In the genomic region with DNA sequence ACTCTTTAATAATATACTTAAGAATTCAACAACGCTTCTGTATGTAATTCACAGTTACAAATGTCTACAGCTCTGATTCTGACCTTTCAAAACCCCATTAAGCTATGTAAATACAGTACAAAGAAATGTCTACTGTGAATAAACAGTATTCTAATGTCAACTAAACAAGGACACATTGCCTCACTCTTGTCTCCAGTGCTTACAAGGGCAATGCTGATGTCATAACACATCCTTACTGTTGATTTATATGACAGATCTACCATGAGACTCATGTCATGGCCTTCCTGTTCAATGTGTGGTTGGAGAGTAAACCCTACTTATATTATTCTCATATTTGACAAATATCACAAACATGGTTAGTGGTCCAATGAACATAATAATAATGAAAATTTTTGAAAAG, we compare ENCODE assay signal across 19 cellular contexts.
DNase-seq lines count a peak whose midpoint lies in the region; TF ChIP-seq lines count a peak whose summit lies in the region.
"Had no signal": no experiment of that assay in that cellular context is flagged by ENCODE, and none has a peak within 500 bp of the region (broad histone marks: within the 10 kb centered on the region; RNA-seq: fewer than 3 reads in every experiment).

No MANE protein-coding gene starts in this region.

- no peaks in the 10 kb centered on the region for H3K4me1 ChIP-seq in A673 (ENCODE audit: insufficient read depth, low read length, poor library complexity, severe bottlenecking)
- H3K4me1 ChIP-seq: SJSA1 had no signal

- H3K27me3 ChIP-seq in A673 (replicated peaks; ENCODE audit: insufficient read depth, low read depth, low read length, poor library complexity), result no peaks in the 10 kb centered on the region
- H3K27me3 ChIP-seq: MG63, SJSA1 had no signal

- no TSS peak for BruUV-seq in A673 (replicated peaks; lab: Mats Ljungman, UMichigan)

- no peak overlapping the region for H3K27ac ChIP-seq in A673 (ENCODE audit: low read depth, low read length, poor library complexity, severe bottlenecking)
- H3K27ac ChIP-seq: 22Rv1, C4-2B, SJSA1 had no signal

- H3K4me3 ChIP-seq in A673 (ENCODE audit: low read depth, low read length, poor library complexity, severe bottlenecking), result no peak overlapping the region
- H3K4me3 ChIP-seq: K562, MG63, SJSA1 had no signal

- no peak for TF ChIP-seq CTCF in A673 (conservative IDR thresholded peaks at IDR 0.05; ENCODE audit: low read depth, low read length)

- POLR2A ChIA-PET in A673 (lab: Charles Lee; ENCODE audit: low non-redundant PET), result no interaction called here

- CTCF ChIA-PET in A673 (lab: Charles Lee), result no interaction called here

- no peaks in the 10 kb centered on the region for H3K9me3 ChIP-seq in A673 (ENCODE audit: low read depth, low read length, poor library complexity, severe bottlenecking)
- H3K9me3 ChIP-seq: MG63, SJSA1 had no signal

- DNase-seq in NCI-H1417 (lab: John Stamatoyannopoulos, UW) (peak in 2 of 3 experiments; percentile 11 to 68), NCI-H1417 treated with DMSO at 0.1 percent for 48 hours (lab: John Stamatoyannopoulos, UW) (no peak), DMS53 treated with DMSO at 0.1 percent for 48 hours (lab: John Stamatoyannopoulos, UW; ENCODE audit: unreplicated experiment) (peak; percentile 92), NCI-H510A (lab: John Stamatoyannopoulos, UW) (peak; percentile 34), SHP77 treated with DMSO at 0.1 percent for 48 hours (lab: John Stamatoyannopoulos, UW) (peak; percentile 91), A673 (ENCODE audit: low spot score) (no peak), NCI-H526 treated with DMSO at 0.1 percent for 48 hours (lab: John Stamatoyannopoulos, UW) (no peak), Ammon's horn (ENCODE audit: low spot score) (no peak)
- DNase-seq: AML-193; CD8-positive, alpha-beta memory T cell; DMS79 treated with DMSO at 0.1 percent for 48 hours; MG63; NCI-H1436; NCI-H524 treated with DMSO at 0.1 percent for 48 hours; T-helper 1 cell had no signal

- intact Hi-C loops in A673 (cut with micrococcal nuclease; ENCODE audit: unreplicated experiment), result no loop called here

- no peaks in the 10 kb centered on the region for H3K36me3 ChIP-seq in A673 (ENCODE audit: insufficient read depth, low read length, poor library complexity, severe bottlenecking)
- H3K36me3 ChIP-seq: MG63, SJSA1 had no signal

Comparison
In these comparisons a context has a peak if more than half of its experiments do, and no peak if none do; other contexts are left out.
1. DNase-seq: peak in NCI-H1417 (2 of 3), DMS53 treated with DMSO at 0.1 percent for 48 hours (single experiment), NCI-H510A (single experiment) and SHP77 treated with DMSO at 0.1 percent for 48 hours (single experiment); none in NCI-H1417 treated with DMSO at 0.1 percent for 48 hours (single experiment), A673 (single experiment), NCI-H526 treated with DMSO at 0.1 percent for 48 hours (single experiment) and Ammon's horn (single experiment).